In the genomic region with DNA sequence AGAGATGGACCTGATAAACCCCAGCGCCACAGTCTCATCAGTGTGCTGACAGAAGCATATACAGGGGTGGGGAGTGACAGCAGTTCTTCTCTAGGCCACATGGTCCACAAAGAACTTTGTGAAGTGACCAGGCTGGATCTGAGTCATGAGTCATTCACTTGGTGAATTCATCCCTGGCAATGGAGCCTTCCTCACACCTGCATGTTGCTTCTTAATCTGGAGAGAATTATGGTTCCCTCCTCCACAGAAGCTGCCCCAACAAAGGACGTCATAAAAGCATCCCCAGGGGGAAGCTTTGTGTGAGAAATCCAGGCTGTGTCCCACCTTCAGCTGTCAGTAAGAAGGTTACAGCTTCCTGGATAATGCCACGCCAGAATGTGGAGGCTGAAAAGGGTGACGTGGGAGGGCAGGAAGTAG, we compare ENCODE assay signal across 28 cellular contexts.
"Had no signal": no experiment of that assay in that cellular context is flagged by ENCODE, and none has a peak within 500 bp of the region (broad histone marks: within the 10 kb centered on the region; RNA-seq: fewer than 3 reads in every experiment).

No MANE protein-coding gene starts in this region.

- H3K27ac ChIP-seq: breast epithelium, epithelial cell of prostate, neutrophil, ovary, prostate gland, thyroid gland, upper lobe of right lung had no signal

- H3K27ac Mint-ChIP-seq: activated B cell treated with CpG ODN at 0.5 μM for 24 hours; activated CD4-positive, alpha-beta T cell treated with anti-CD3 and anti-CD28 coated beads for 36 hours; activated naive CD8-positive, alpha-beta T cell treated with anti-CD3 and anti-CD28 coated beads for 36 hours; activated T-helper 2 cell treated with anti-CD3 and anti-CD28 coated beads, Interferon-gamma antibody, Interleukin-2, Interleukin-4, amounts not matched to agents 10 μg/mL and 5 μg/mL and 100 μg/mL, durations not matched to agents 14 hours and 24 hours and 36 hours; endodermal cell; mesothelial cell of epicardium; natural killer cell; T-helper 17 cell had no signal

- H3K36me3 ChIP-seq: breast epithelium, neutrophil, ovary, prostate gland, thyroid gland, upper lobe of right lung had no signal

- H3K27me3 ChIP-seq: breast epithelium, neutrophil, ovary, thyroid gland, upper lobe of right lung had no signal

- H3K4me3 Mint-ChIP-seq: activated B cell treated with CpG ODN at 0.5 μM for 24 hours; activated CD4-positive, alpha-beta T cell treated with anti-CD3 and anti-CD28 coated beads for 36 hours; activated naive CD8-positive, alpha-beta T cell treated with anti-CD3 and anti-CD28 coated beads for 36 hours; activated T-cell treated with anti-CD3 and anti-CD28 coated beads, Interleukin-2, amount 50 U/mL, for 4 hours; endodermal cell; mesothelial cell of epicardium; natural killer cell; T-helper 17 cell had no signal

- H3K9me3 Mint-ChIP-seq: activated B cell treated with CpG ODN at 0.5 μM for 24 hours; activated naive CD8-positive, alpha-beta T cell treated with anti-CD3 and anti-CD28 coated beads for 36 hours; activated T-cell treated with anti-CD3 and anti-CD28 coated beads, Interleukin-2, amount 50 U/mL, for 4 hours; activated T-helper 2 cell treated with anti-CD3 and anti-CD28 coated beads, Interferon-gamma antibody, Interleukin-2, Interleukin-4, amounts not matched to agents 10 μg/mL and 5 μg/mL and 100 μg/mL, durations not matched to agents 14 hours and 24 hours and 36 hours; endodermal cell; mesothelial cell of epicardium; natural killer cell had no signal

- H3K36me3 Mint-ChIP-seq: activated naive CD8-positive, alpha-beta T cell treated with anti-CD3 and anti-CD28 coated beads for 36 hours; mesothelial cell of epicardium; natural killer cell had no signal

- ATAC-seq: activated CD4-positive, alpha-beta T cell treated with anti-CD3 and anti-CD28 coated beads for 36 hours; activated T-cell treated with anti-CD3 and anti-CD28 coated beads, Interleukin-2, amount 50 U/mL, for 4 hours; left lobe of liver; natural killer cell; stimulated activated naive CD8-positive, alpha-beta T cell treated with anti-CD3 and anti-CD28 coated beads, Interleukin-15, Interleukin-2, amounts not matched to agents 100 U/mL and 50 U/mL, for 24 hours; T-helper 17 cell; upper lobe of right lung had no signal

- H3K4me3 ChIP-seq: breast epithelium, ovary, prostate gland, thyroid gland, upper lobe of right lung had no signal

- H3K27me3 Mint-ChIP-seq: activated B cell treated with CpG ODN at 0.5 μM for 24 hours had no signal

- DNase-seq: activated B cell treated with CpG ODN at 0.5 μM for 24 hours; activated CD4-positive, alpha-beta T cell treated with anti-CD3 and anti-CD28 coated beads for 36 hours; activated CD4-positive, alpha-beta T cell treated with anti-CD3 and anti-CD28 coated beads, Interleukin-2, amount 50 U/mL, for 4 hours; activated CD8-positive, alpha-beta memory T cell treated with anti-CD3 and anti-CD28 coated beads for 24 hours; activated CD8-positive, alpha-beta memory T cell treated with anti-CD3 and anti-CD28 coated beads, Interleukin-2, amount 50 U/mL, for 48 hours; activated naive CD4-positive, alpha-beta T cell; activated naive CD8-positive, alpha-beta T cell treated with anti-CD3 and anti-CD28 coated beads for 36 hours; activated T-cell treated with anti-CD3 and anti-CD28 coated beads, Interleukin-2, amount 50 U/mL, for 4 hours; amniotic stem cell; cerebellar nuclear complex; cortex of kidney; endodermal cell; natural killer cell; ovary; stimulated activated CD4-positive, alpha-beta T cell treated with anti-CD3 and anti-CD28 coated beads, Interleukin-12 subunit alpha, Interleukin-12 subunit beta, amount 100 ng/mL, for 4 hours; stimulated activated CD4-positive, alpha-beta T cell treated with anti-CD3 and anti-CD28 coated beads, Interleukin-4, amount 100 ng/mL, for 4 hours; stimulated activated naive CD8-positive, alpha-beta T cell treated with anti-CD3 and anti-CD28 coated beads, Interleukin-15, Interleukin-2, amounts not matched to agents 100 U/mL and 50 U/mL, for 24 hours; SW 1271; T-helper 17 cell; thyroid gland; upper lobe of right lung had no signal

- H3K4me1 ChIP-seq: breast epithelium, prostate gland, thyroid gland, upper lobe of right lung had no signal

- H3K4me1 Mint-ChIP-seq: activated B cell treated with CpG ODN at 0.5 μM for 24 hours; activated CD4-positive, alpha-beta T cell treated with anti-CD3 and anti-CD28 coated beads for 36 hours; activated naive CD8-positive, alpha-beta T cell treated with anti-CD3 and anti-CD28 coated beads for 36 hours; endodermal cell; natural killer cell; T-helper 17 cell had no signal

- H3K9me3 ChIP-seq: breast epithelium, neutrophil, ovary, prostate gland, thyroid gland, upper lobe of right lung had no signal
